In genomic region chr17:27464431-27464830, GRCh38 we compare ENCODE assay signal across 32 cellular contexts.
"Had no signal": no experiment of that assay in that cellular context is flagged by ENCODE, and none has a peak within 500 bp of the region (broad histone marks: within the 10 kb centered on the region; RNA-seq: fewer than 3 reads in every experiment).

No MANE protein-coding gene starts in this region.

- ATAC-seq: activated CD4-positive, CD25-positive, alpha-beta regulatory T cell treated with anti-CD3 and anti-CD28 coated beads, Interleukin-2, amount 50 U/mL, for 24 hours; effector memory CD8-positive, alpha-beta T cell; heart left ventricle; left colon; pancreas; sciatic nerve; T-cell; upper lobe of right lung had no signal

- H3K36me3 Mint-ChIP-seq: naive B cell, T-cell had no signal

- H3K9me3 ChIP-seq: heart left ventricle, pancreas, prostate gland, stomach, tibial artery, upper lobe of right lung had no signal

- H3K27ac Mint-ChIP-seq: naive B cell had no signal

- H3K27ac ChIP-seq: heart left ventricle, pancreas, prostate gland, skin epidermis, stomach, tibial artery, upper lobe of right lung, VCaP had no signal

- H3K4me3 ChIP-seq: heart left ventricle, pancreas, prostate gland, skin epidermis, stomach, tibial artery, upper lobe of right lung had no signal

- H3K27me3 Mint-ChIP-seq: activated T-cell treated with anti-CD3 and anti-CD28 coated beads, Interleukin-2, amount 50 U/mL, for 24 hours; effector memory CD8-positive, alpha-beta T cell; naive B cell; T-cell had no signal

- H3K9me3 Mint-ChIP-seq: activated T-cell treated with anti-CD3 and anti-CD28 coated beads, Interleukin-2, amount 50 U/mL, for 24 hours; effector memory CD8-positive, alpha-beta T cell; immature natural killer cell; naive B cell; neural crest cell; T-cell had no signal

- H3K4me1 ChIP-seq: prostate gland had no signal

- H3K27me3 ChIP-seq: heart left ventricle, pancreas, stomach, tibial artery, upper lobe of right lung had no signal

- H3K4me3 Mint-ChIP-seq: effector memory CD8-positive, alpha-beta T cell; neural crest cell; T-cell had no signal

- DNase-seq: activated CD8-positive, alpha-beta memory T cell treated with anti-CD3 and anti-CD28 coated beads for 24 hours; activated CD8-positive, alpha-beta memory T cell treated with anti-CD3 and anti-CD28 coated beads, Interleukin-2, amount 50 U/mL, for 4 hours; activated naive CD4-positive, alpha-beta T cell; activated T-cell treated with anti-CD3 and anti-CD28 coated beads, Interleukin-2, amount 50 U/mL, for 24 hours; amygdala; caudate nucleus; cortex of kidney; effector memory CD8-positive, alpha-beta T cell; foreskin fibroblast; heart left ventricle; hypothalamus; immature natural killer cell; kidney; left colon; mammary epithelial cell; naive B cell; nucleus accumbens; pancreas; retina; stimulated activated CD4-positive, alpha-beta T cell treated with anti-CD3 and anti-CD28 coated beads, Interleukin-12 subunit alpha, Interleukin-12 subunit beta, amount 100 ng/mL, for 4 hours; stimulated activated CD4-positive, alpha-beta T cell treated with anti-CD3 and anti-CD28 coated beads, Interleukin-4, amount 100 ng/mL, for 1 hour; stomach; T-cell; T-helper 9 cell; tibial artery; upper lobe of right lung had no signal

- H3K36me3 ChIP-seq: pancreas, prostate gland, stomach, tibial artery, upper lobe of right lung had no signal
